ENCODE assay signal across 1 cellular context in genomic region chr11:67482736-67483497, GRCh38.
TF ChIP-seq lines count a peak whose summit lies in the region.

Gene AIP, plus strand, starts transcription at chr11:67483026. Its CDS starts 133 bp downstream, at chr11:67483159.

TF ChIP-seq in HEK293, 187 proteins besides CTCF, POLR2A, EP300 and RAD21 (continued from another document):
- TF ChIP-seq, protein P1, sequence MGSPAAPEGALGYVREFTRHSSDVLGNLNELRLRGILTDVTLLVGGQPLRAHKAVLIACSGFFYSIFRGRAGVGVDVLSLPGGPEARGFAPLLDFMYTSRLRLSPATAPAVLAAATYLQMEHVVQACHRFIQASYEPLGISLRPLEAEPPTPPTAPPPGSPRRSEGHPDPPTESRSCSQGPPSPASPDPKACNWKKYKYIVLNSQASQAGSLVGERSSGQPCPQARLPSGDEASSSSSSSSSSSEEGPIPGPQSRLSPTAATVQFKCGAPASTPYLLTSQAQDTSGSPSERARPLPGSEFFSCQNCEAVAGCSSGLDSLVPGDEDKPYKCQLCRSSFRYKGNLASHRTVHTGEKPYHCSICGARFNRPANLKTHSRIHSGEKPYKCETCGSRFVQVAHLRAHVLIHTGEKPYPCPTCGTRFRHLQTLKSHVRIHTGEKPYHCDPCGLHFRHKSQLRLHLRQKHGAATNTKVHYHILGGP (tag by site-specific recombination; IDR thresholded peaks at IDR 0.05) = no peak
- TF ChIP-seq ZNF311 (tag by site-specific recombination; IDR thresholded peaks at IDR 0.05; ENCODE audit: borderline replicate concordance) = no peak
- TF ChIP-seq WT1 (tag by site-specific recombination; IDR thresholded peaks at IDR 0.05) = no peak
- peak; percentile 86 for TF ChIP-seq ZFP69B (tag by site-specific recombination; IDR thresholded peaks at IDR 0.05)
- no peak for TF ChIP-seq GFI1B (tag by site-specific recombination; IDR thresholded peaks at IDR 0.05)
- TF ChIP-seq ZNF423 (tag by site-specific recombination; IDR thresholded peaks at IDR 0.05) = no peak
- TF ChIP-seq ZXDB (tag by site-specific recombination; IDR thresholded peaks at IDR 0.05) = peak; percentile 85
- TF ChIP-seq ZNF175 (tag by site-specific recombination; IDR thresholded peaks at IDR 0.05) = no peak
- TF ChIP-seq ZNF335 (tag by site-specific recombination; conservative IDR thresholded peaks at IDR 0.05) = peak; percentile 91
- no peak for TF ChIP-seq ZNF114 (tag by site-specific recombination; IDR thresholded peaks at IDR 0.05)
- TF ChIP-seq, protein P2, sequence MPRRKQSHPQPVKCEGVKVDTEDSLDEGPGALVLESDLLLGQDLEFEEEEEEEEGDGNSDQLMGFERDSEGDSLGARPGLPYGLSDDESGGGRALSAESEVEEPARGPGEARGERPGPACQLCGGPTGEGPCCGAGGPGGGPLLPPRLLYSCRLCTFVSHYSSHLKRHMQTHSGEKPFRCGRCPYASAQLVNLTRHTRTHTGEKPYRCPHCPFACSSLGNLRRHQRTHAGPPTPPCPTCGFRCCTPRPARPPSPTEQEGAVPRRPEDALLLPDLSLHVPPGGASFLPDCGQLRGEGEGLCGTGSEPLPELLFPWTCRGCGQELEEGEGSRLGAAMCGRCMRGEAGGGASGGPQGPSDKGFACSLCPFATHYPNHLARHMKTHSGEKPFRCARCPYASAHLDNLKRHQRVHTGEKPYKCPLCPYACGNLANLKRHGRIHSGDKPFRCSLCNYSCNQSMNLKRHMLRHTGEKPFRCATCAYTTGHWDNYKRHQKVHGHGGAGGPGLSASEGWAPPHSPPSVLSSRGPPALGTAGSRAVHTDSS (tag by site-specific recombination; IDR thresholded peaks at IDR 0.05) = no peak
- TF ChIP-seq ZNF510 (tag by site-specific recombination; IDR thresholded peaks at IDR 0.05; ENCODE audit: insufficient replicate concordance) = no peak
- TF ChIP-seq ZBTB11 (tag by site-specific recombination; conservative IDR thresholded peaks at IDR 0.05; ENCODE audit: low read depth) = peak; percentile 59; the same call in 1 of the 2 replicates
- no peak for TF ChIP-seq ZNF19 (tag by site-specific recombination; IDR thresholded peaks at IDR 0.05; ENCODE audit: low read depth)
- TF ChIP-seq RBAK (tag by site-specific recombination; IDR thresholded peaks at IDR 0.05) = no peak
- TF ChIP-seq ZNF529 (tag by site-specific recombination; IDR thresholded peaks at IDR 0.05; ENCODE audit: insufficient replicate concordance) = no peak
- peak; percentile 87 for TF ChIP-seq YY2 (tag by site-specific recombination; IDR thresholded peaks at IDR 0.05)
- 0 out of 2 replicates have a peak, but pooled peaks have one; percentile 8 for TF ChIP-seq ZNF341 (tag by site-specific recombination; IDR thresholded peaks at IDR 0.05; ENCODE audit: low read depth)
